ENCODE assay signal across 9 cellular contexts in the genomic region with DNA sequence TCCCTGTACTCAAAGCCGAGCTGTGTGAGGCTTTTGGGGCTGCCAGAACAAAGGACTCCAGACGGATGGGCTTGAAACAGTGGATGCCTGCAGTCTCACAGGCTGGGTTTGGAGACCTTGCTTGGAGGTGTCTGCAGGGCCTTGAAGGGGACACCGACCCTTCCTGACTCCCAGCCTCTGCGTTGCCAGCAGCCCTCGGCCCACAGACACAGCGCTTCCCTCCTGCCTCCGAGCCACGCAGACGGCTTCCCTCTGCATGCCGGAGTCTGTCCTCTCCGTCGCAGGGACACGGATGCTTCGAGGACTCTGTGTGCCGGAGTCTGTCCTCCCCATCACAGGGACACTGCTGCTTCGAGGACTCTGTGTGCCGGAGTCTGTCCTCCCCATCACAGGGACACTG.
"Had no signal": no experiment of that assay in that cellular context is flagged by ENCODE, and none has a peak within 500 bp of the region (broad histone marks: within the 10 kb centered on the region; RNA-seq: fewer than 3 reads in every experiment).

No MANE protein-coding gene starts in this region.

- H3K27ac ChIP-seq: GM23248, HL-60 had no signal

- H2AFZ ChIP-seq: GM23248 had no signal

- H3K9ac ChIP-seq: GM23248 had no signal

- H3K36me3 Mint-ChIP-seq: IgD-negative memory B cell had no signal

- H3K36me3 ChIP-seq: HAP-1 had no signal

- H3K27me3 Mint-ChIP-seq: IgD-negative memory B cell had no signal

- H3K4me1 Mint-ChIP-seq: IgD-negative memory B cell had no signal

- H3K4me1 ChIP-seq: HAP-1 had no signal

- H3K4me3 ChIP-seq: GM23248, HAP-1 had no signal

- H3K9me3 ChIP-seq: HAP-1 had no signal

- H3K4me3 Mint-ChIP-seq: HFFc6 had no signal

- FAIRE-seq: HepG2 had no signal

- DNase-seq: GM23248, GOT3, H7, HFFc6 had no signal

- H3K27ac Mint-ChIP-seq: HFFc6, IgD-negative memory B cell had no signal

- ATAC-seq: HCT116, HepG2 had no signal
